ENCODE assay signal across 1 cellular context in the genomic region with DNA sequence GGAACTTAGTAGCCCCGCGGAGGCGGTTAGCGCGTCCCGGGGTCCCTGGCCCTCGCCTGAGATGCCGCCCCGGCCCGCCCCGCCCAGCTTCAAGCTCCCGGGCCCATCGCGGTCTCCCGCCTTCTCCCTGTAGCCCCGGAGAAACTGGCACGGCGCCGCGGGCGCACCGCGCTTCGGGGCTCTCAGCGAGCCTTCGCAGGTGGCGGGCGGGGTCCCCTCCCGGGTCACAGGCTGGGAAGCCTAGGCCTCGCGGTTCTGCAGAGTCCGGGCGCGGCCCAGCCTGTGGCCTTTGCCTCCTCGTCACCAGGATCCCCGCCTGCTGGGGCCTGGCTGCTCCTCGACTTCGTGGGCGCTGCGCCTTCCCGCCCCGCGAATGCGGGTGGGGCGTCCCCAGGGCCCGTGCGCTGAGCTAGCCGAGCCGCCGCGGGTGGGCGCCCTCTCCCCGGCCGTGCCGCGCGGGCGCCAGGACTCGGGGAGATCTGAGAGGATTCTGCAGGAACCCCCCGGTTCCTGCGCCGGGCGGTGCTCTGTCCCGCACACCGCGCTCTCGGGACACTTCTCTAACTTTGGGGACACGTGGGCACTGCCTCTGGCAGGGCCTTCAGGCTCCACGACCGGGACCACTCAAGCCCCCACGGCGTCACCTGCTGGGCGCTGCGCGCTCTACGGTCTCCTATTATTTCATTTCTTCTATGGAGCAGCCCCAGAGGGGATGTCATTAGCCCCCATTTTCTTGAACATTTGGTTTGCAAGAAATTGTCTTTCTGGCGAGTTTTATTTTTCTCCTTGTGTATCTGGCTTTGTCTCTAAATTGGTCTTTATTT.
A peak's percentile ranks its signal among the peaks of the same experiment; 100 is the strongest.
TF ChIP-seq lines count a peak whose summit lies in the region.

No MANE protein-coding gene starts in this region.

TF ChIP-seq in H1, 55 proteins besides CTCF, POLR2A, EP300 and RAD21:
- peak; percentile 66 for TF ChIP-seq EZH2 (IDR thresholded peaks at IDR 0.05; ENCODE audit: low read depth, low read length, severe bottlenecking)
- no peak for TF ChIP-seq RNF2 (IDR thresholded peaks at IDR 0.05; ENCODE audit: borderline replicate concordance, low read depth, low read length, missing control alignments, poor library complexity, severe bottlenecking)
- TF ChIP-seq JUND (IDR thresholded peaks at IDR 0.05; ENCODE audit: low read length), result no peak
- peak; percentile 37 for TF ChIP-seq KDM4A (IDR thresholded peaks at IDR 0.05; ENCODE audit: low read depth, low read length, severe bottlenecking)
- TF ChIP-seq ASH2L (IDR thresholded peaks at IDR 0.05; ENCODE audit: low read length), result no peak
- no peak for TF ChIP-seq SRF (IDR thresholded peaks at IDR 0.05; ENCODE audit: low read depth, low read length)
- TF ChIP-seq, protein P1, sequence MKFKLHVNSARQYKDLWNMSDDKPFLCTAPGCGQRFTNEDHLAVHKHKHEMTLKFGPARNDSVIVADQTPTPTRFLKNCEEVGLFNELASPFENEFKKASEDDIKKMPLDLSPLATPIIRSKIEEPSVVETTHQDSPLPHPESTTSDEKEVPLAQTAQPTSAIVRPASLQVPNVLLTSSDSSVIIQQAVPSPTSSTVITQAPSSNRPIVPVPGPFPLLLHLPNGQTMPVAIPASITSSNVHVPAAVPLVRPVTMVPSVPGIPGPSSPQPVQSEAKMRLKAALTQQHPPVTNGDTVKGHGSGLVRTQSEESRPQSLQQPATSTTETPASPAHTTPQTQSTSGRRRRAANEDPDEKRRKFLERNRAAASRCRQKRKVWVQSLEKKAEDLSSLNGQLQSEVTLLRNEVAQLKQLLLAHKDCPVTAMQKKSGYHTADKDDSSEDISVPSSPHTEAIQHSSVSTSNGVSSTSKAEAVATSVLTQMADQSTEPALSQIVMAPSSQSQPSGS (IDR thresholded peaks at IDR 0.05; ENCODE audit: low read length), result no peak
- TF ChIP-seq TBP (IDR thresholded peaks at IDR 0.05; ENCODE audit: low read depth, low read length), result no peak
- TF ChIP-seq, protein P2, sequence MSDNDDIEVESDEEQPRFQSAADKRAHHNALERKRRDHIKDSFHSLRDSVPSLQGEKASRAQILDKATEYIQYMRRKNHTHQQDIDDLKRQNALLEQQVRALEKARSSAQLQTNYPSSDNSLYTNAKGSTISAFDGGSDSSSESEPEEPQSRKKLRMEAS (IDR thresholded peaks at IDR 0.05), result 0 out of 2 replicates have a peak, but pooled peaks have one; percentile 0
- TF ChIP-seq, protein P3, sequence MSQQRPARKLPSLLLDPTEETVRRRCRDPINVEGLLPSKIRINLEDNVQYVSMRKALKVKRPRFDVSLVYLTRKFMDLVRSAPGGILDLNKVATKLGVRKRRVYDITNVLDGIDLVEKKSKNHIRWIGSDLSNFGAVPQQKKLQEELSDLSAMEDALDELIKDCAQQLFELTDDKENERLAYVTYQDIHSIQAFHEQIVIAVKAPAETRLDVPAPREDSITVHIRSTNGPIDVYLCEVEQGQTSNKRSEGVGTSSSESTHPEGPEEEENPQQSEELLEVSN (IDR thresholded peaks at IDR 0.05), result peak; percentile 34
- no peak for TF ChIP-seq YY1 (IDR thresholded peaks at IDR 0.05; ENCODE audit: low read depth, low read length)
- TF ChIP-seq PHF8 (conservative IDR thresholded peaks at IDR 0.05; ENCODE audit: low read depth, low read length), result peak; percentile 32; the same call in 1 of the 2 replicates
